1 cellular context compared by ENCODE assay signal in genomic region chr22:31290494-31291402, GRCh38.
TF ChIP-seq lines count a peak whose summit lies in the region.

No MANE protein-coding gene starts in this region.

TF ChIP-seq in K562, 482 proteins besides CTCF, POLR2A, EP300 and RAD21 (continued from another document and continues in another):
- TF ChIP-seq ATF6 (CRISPR knock-in tag; IDR thresholded peaks at IDR 0.05) (no peak), KLF10 (CRISPR knock-in tag; IDR thresholded peaks at IDR 0.05) (no peak), ETV6 (IDR thresholded peaks at IDR 0.05; ENCODE audit: borderline replicate concordance in 1 of 2, low read depth in 2 of 2, low read length in 1 of 2) (no peak), ETV6 (CRISPR knock-in tag; IDR thresholded peaks at IDR 0.05; ENCODE audit: borderline replicate concordance) (no peak), NR2C2 (CRISPR knock-in tag; IDR thresholded peaks at IDR 0.05) (no peak), NR2C2 (tag; IDR thresholded peaks at IDR 0.05) (peak; percentile 33; the same call in 1 of the 2 replicates), HINFP (tag; conservative IDR thresholded peaks at IDR 0.05; ENCODE audit: low read depth) (no peak), TFAP4 (CRISPR knock-in tag; IDR thresholded peaks at IDR 0.05; ENCODE audit: borderline replicate concordance) (peak; percentile 62; the same call in 1 of the 2 replicates), CBFB (CRISPR knock-in tag; IDR thresholded peaks at IDR 0.05) (no peak), USF2 (CRISPR knock-in tag; IDR thresholded peaks at IDR 0.05) (0 out of 2 replicates have a peak, but pooled peaks have one; percentile 13), NCOA6 (IDR thresholded peaks at IDR 0.05) (no peak), PHF8 (IDR thresholded peaks at IDR 0.05; ENCODE audit: borderline replicate concordance, low read length) (peak; percentile 69; the same call in 1 of the 2 replicates), DIDO1 (tag; IDR thresholded peaks at IDR 0.05; ENCODE audit: low read depth) (no peak), SPI1 (IDR thresholded peaks at IDR 0.05; ENCODE audit: borderline replicate concordance, low read depth, low read length) (no peak), DMBX1 (CRISPR knock-in tag; IDR thresholded peaks at IDR 0.05; ENCODE audit: borderline replicate concordance) (no peak), CREBBP (IDR thresholded peaks at IDR 0.05; ENCODE audit: low read depth, low read length) (no peak), ZNF655 (CRISPR knock-in tag; IDR thresholded peaks at IDR 0.05) (no peak), ETV5 (CRISPR knock-in tag; IDR thresholded peaks at IDR 0.05; ENCODE audit: low read depth) (peak; percentile 78), SMARCE1 (IDR thresholded peaks at IDR 0.05) (no peak), HEY1 (CRISPR knock-in tag; IDR thresholded peaks at IDR 0.05; ENCODE audit: borderline replicate concordance) (no peak), GTF3C2 (IDR thresholded peaks at IDR 0.05; ENCODE audit: borderline replicate concordance, extremely low read depth, insufficient read length) (no peak), MXI1 (IDR thresholded peaks at IDR 0.05; ENCODE audit: low read depth, low read length) (peak; percentile 48; the same call in 1 of the 2 replicates), ZFP36 (IDR thresholded peaks at IDR 0.05; ENCODE audit: low read depth, low read length, partially characterized antibody) (no peak), MAFG (tag; conservative IDR thresholded peaks at IDR 0.05) (no peak), COPS2 (conservative IDR thresholded peaks at IDR 0.05) (no peak), E2F6 (IDR thresholded peaks at IDR 0.05; ENCODE audit: borderline replicate concordance in 1 of 2, extremely low read depth in 1 of 2, insufficient read depth in 1 of 2, insufficient read length in 1 of 2, low read depth in 1 of 2, low read length in 1 of 2, poor library complexity in 1 of 2, severe bottlenecking in 1 of 2) (peak; percentile 93 to 96), EZH2 (IDR thresholded peaks at IDR 0.05; ENCODE audit: borderline replicate concordance, low read depth, low read length) (no peak), ZNF408 (CRISPR knock-in tag; IDR thresholded peaks at IDR 0.05; ENCODE audit: low read depth) (no peak), TBP (optimal IDR thresholded peaks at IDR 0.05; ENCODE audit: low read depth, low read length) (peak; percentile 60), ZNF740 (CRISPR knock-in tag; IDR thresholded peaks at IDR 0.05) (no peak), ZNF740 (tag; IDR thresholded peaks at IDR 0.05) (peak in 1 of 2 experiments; percentile 68; a peak in 1 of 4 replicates), ZNF398 (CRISPR knock-in tag; IDR thresholded peaks at IDR 0.05) (no peak), ZBTB7A (IDR thresholded peaks at IDR 0.05; ENCODE audit: borderline replicate concordance, control insufficient read depth, low read depth, low read length) (peak; percentile 17; the same call in 1 of the 2 replicates), ARID1B (IDR thresholded peaks at IDR 0.05) (no peak), CHAMP1 (IDR thresholded peaks at IDR 0.05) (no peak), HMGN3 (IDR thresholded peaks at IDR 0.05; ENCODE audit: borderline replicate concordance, extremely low read depth, insufficient read length, low read depth, low read length) (peak; percentile 88), MCM3 (IDR thresholded peaks at IDR 0.05) (no peak), ZNF77 (CRISPR knock-in tag; IDR thresholded peaks at IDR 0.05) (no peak), SNAPC5 (CRISPR knock-in tag; IDR thresholded peaks at IDR 0.05) (no peak), GATAD2B (IDR thresholded peaks at IDR 0.05; ENCODE audit: borderline replicate concordance) (no peak), BCLAF1 (IDR thresholded peaks at IDR 0.05; ENCODE audit: borderline replicate concordance in 1 of 2, control insufficient read depth in 1 of 2, low read depth in 2 of 2, low read length in 1 of 2) (no peak)
